Comparison of ENCODE assay signal across 27 cellular contexts in genomic region chr9:98230789-98231188, GRCh38. TPM values are rescaled to one million over a fixed set of nuclear protein-coding genes. Genes with fewer than 3 reads are reported as not detected.
DNase-seq lines count a peak whose midpoint lies in the region; ATAC-seq, FAIRE-seq and TF ChIP-seq lines count a peak whose summit lies in the region.
"Had no signal": no experiment of that assay in that cellular context is flagged by ENCODE, and none has a peak within 500 bp of the region (broad histone marks: within the 10 kb centered on the region; RNA-seq: fewer than 3 reads in every experiment).

No MANE protein-coding gene starts in this region.

- TF ChIP-seq POLR2A in A549 (IDR thresholded peaks at IDR 0.05; ENCODE audit: low read length): no peak

- H3K36me3 Mint-ChIP-seq in endodermal cell (ENCODE audit: low read depth): peaks cover 53% of the 10 kb centered on the region
- peaks cover 12% of the 10 kb centered on the region for H3K36me3 Mint-ChIP-seq in Calu3 (ENCODE audit: insufficient read depth, unreplicated experiment)

- H3K4me3 ChIP-seq in A549: no peak overlapping the region
- H3K4me3 ChIP-seq in endodermal cell (ENCODE audit: low read length): no peak overlapping the region
- no peak overlapping the region for H3K4me3 ChIP-seq in osteoblast (ENCODE audit: insufficient read depth, low read length)
- H3K4me3 ChIP-seq: ascending aorta, esophagus squamous epithelium, GM23248, skin epidermis had no signal

- no peaks in the 10 kb centered on the region for H3K4me1 Mint-ChIP-seq in endodermal cell
- H3K4me1 Mint-ChIP-seq in Calu3 (ENCODE audit: low read depth, unreplicated experiment): peaks cover 9% of the 10 kb centered on the region
- H3K4me1 Mint-ChIP-seq: activated naive CD4-positive, alpha-beta T cell treated with anti-CD3 and anti-CD28 coated beads, Interleukin-2, amount 10 ng/mL, durations not matched to agents 7 days and 5 days had no signal

- H3K36me3 ChIP-seq in endodermal cell (ENCODE audit: control insufficient read depth, insufficient read depth, low read length) (peaks cover 18% of the 10 kb centered on the region), osteoblast (ENCODE audit: insufficient read depth, low read length) (peaks cover 87% of the 10 kb centered on the region)

- H3K27me3 Mint-ChIP-seq in endodermal cell (ENCODE audit: insufficient read depth) (no peaks in the 10 kb centered on the region), Calu3 (ENCODE audit: unreplicated experiment) (no peaks in the 10 kb centered on the region)
- H3K27me3 Mint-ChIP-seq: activated naive CD4-positive, alpha-beta T cell treated with anti-CD3 and anti-CD28 coated beads, Interleukin-2, amount 10 ng/mL, durations not matched to agents 7 days and 5 days had no signal

- H3K79me2 ChIP-seq in osteoblast (ENCODE audit: insufficient read depth, low read length): peaks cover 31% of the 10 kb centered on the region

- no peak for FAIRE-seq in A549 (lab: Jason Lieb, UNC)

- no peak for TF ChIP-seq RAD21 in A549 (conservative IDR thresholded peaks at IDR 0.05 in 1 of 2, IDR thresholded peaks at IDR 0.05 in 1 of 2)

- TF ChIP-seq EP300 in A549 (IDR thresholded peaks at IDR 0.05): no peak

- CTCF ChIA-PET in A549 (lab: Yijun Ruan, JAX): interaction anchor here (2.7 to 2.8 kb wide), 2 partner anchors 11 to 12 kb away, joined by 6 to 7 read pairs; no protein-coding TSS in a partner anchor
- CTCF ChIA-PET in Calu3 (lab: Charles Lee): no interaction called here

- H3K9ac ChIP-seq in endodermal cell (ENCODE audit: extremely low read depth, low read length, poor library complexity, severe bottlenecking): no peak overlapping the region

- ATAC-seq in A549 (no peak), GM21717 (IDR thresholded peaks at IDR 0.05; ENCODE audit: unreplicated experiment) (no peak), HG02798 (IDR thresholded peaks at IDR 0.05; ENCODE audit: poor library complexity, unreplicated experiment) (no peak)
- ATAC-seq: activated T-cell treated with anti-CD3 and anti-CD28 coated beads, Interleukin-2, amount 50 U/mL, for 72 hours had no signal

- POLR2A ChIA-PET in A549 (lab: Yijun Ruan, JAX): no interaction called here

- H3K27ac ChIP-seq in A549: peak overlapping the region; percentile 56 to 76; a peak in 4 of 6 replicates
- no peak overlapping the region for H3K27ac ChIP-seq in endodermal cell (ENCODE audit: low read depth, low read length)
- H3K27ac ChIP-seq in osteoblast (ENCODE audit: low read depth, low read length): peak overlapping the region; percentile 44
- H3K27ac ChIP-seq: ascending aorta, skin epidermis had no signal

- H3K4me3 Mint-ChIP-seq in endodermal cell: no peak overlapping the region
- no peak overlapping the region for H3K4me3 Mint-ChIP-seq in Calu3 (ENCODE audit: low read depth, unreplicated experiment)
- H3K4me3 Mint-ChIP-seq: activated naive CD4-positive, alpha-beta T cell treated with anti-CD3 and anti-CD28 coated beads, Interleukin-2, amount 10 ng/mL, durations not matched to agents 7 days and 5 days; activated T-cell treated with anti-CD3 and anti-CD28 coated beads, Interleukin-2, amount 50 U/mL, for 72 hours; neural crest cell; T-helper 2 cell treated with Interferon-gamma antibody and Interleukin-4, amounts not matched to agents 5 μg/mL and 100 μg/mL, for 36 hours had no signal

- H3K27ac Mint-ChIP-seq in endodermal cell (peak overlapping the region; percentile 62), Calu3 (ENCODE audit: unreplicated experiment) (no peak overlapping the region)
- H3K27ac Mint-ChIP-seq: activated naive CD4-positive, alpha-beta T cell treated with anti-CD3 and anti-CD28 coated beads, Interleukin-2, amount 10 ng/mL, durations not matched to agents 7 days and 5 days; activated T-cell treated with anti-CD3 and anti-CD28 coated beads, Interleukin-2, amount 50 U/mL, for 72 hours; T-helper 2 cell treated with Interferon-gamma antibody and Interleukin-4, amounts not matched to agents 5 μg/mL and 100 μg/mL, for 36 hours had no signal

- TF ChIP-seq CTCF in A549 (IDR thresholded peaks at IDR 0.05) (no peak), endodermal cell (conservative IDR thresholded peaks at IDR 0.05) (no peak), osteoblast (IDR thresholded peaks at IDR 0.05; ENCODE audit: extremely low read depth, low read depth, low read length) (no peak), Calu3 (IDR thresholded peaks at IDR 0.05; ENCODE audit: unreplicated experiment) (no peak)

- H3K4me2 ChIP-seq in A549 (peak overlapping the region; percentile 24; the same call in 1 of the 3 replicates), osteoblast (ENCODE audit: insufficient read depth, low read length) (no peak overlapping the region)

- H3K4me1 ChIP-seq in A549 (peaks cover 69% of the 10 kb centered on the region), endodermal cell (ENCODE audit: control insufficient read depth, insufficient read depth, low read length) (no peaks in the 10 kb centered on the region), osteoblast (ENCODE audit: insufficient read depth, low read length) (peaks cover 22% of the 10 kb centered on the region)
- H3K4me1 ChIP-seq: ascending aorta had no signal

- no peaks in the 10 kb centered on the region for H3K9me3 ChIP-seq in A549
- H3K9me3 ChIP-seq in endodermal cell (ENCODE audit: control insufficient read depth, low read length): no peaks in the 10 kb centered on the region
- H3K9me3 ChIP-seq in osteoblast (ENCODE audit: low read depth, low read length): no peaks in the 10 kb centered on the region
- H3K9me3 ChIP-seq: ascending aorta, esophagus squamous epithelium had no signal

- DNase-seq in A549 (ENCODE audit: low read depth in 1 of 2, low spot score in 1 of 2) (no peak), NCI-H69 (lab: John Stamatoyannopoulos, UW) (peak; percentile 28), endodermal cell (no peak), osteoblast (ENCODE audit: insufficient read length, low spot score, missing footprints) (no peak), Calu3 (no peak), hypothalamus (lab: John Stamatoyannopoulos, UW) (no peak)
- DNase-seq: ACHN; activated CD4-positive, alpha-beta T cell treated with anti-CD3 and anti-CD28 coated beads for 1 hour; activated naive CD4-positive, alpha-beta T cell treated with anti-CD3 and anti-CD28 coated beads, Interleukin-2, amount 10 ng/mL, durations not matched to agents 7 days and 5 days; activated T-cell treated with anti-CD3 and anti-CD28 coated beads, Interleukin-2, amount 50 U/mL, for 72 hours; C1 segment of cervical spinal cord; central memory CD4-positive, alpha-beta T cell; DMS153; esophagus squamous epithelium; GF-D8; GM23248; KBM-7; kidney glomerular epithelial cell; NCI-H187 treated with DMSO at 0.1 percent for 48 hours; NCI-H2227 treated with DMSO at 0.1 percent for 48 hours; stimulated activated CD4-positive, alpha-beta T cell treated with anti-CD3 and anti-CD28 coated beads, Interleukin-2, amount 100 ng/mL, for 48 hours had no signal

- BruUV-seq in Calu3 (replicated peaks; lab: Mats Ljungman, UMichigan): no TSS peak

- H3K9me3 Mint-ChIP-seq in endodermal cell: no peaks in the 10 kb centered on the region
- no peaks in the 10 kb centered on the region for H3K9me3 Mint-ChIP-seq in Calu3 (ENCODE audit: low read depth, unreplicated experiment)
- H3K9me3 Mint-ChIP-seq: activated naive CD4-positive, alpha-beta T cell treated with anti-CD3 and anti-CD28 coated beads, Interleukin-2, amount 10 ng/mL, durations not matched to agents 7 days and 5 days; activated T-cell treated with anti-CD3 and anti-CD28 coated beads, Interleukin-2, amount 50 U/mL, for 72 hours; neural crest cell; T-helper 2 cell treated with Interferon-gamma antibody and Interleukin-4, amounts not matched to agents 5 μg/mL and 100 μg/mL, for 36 hours had no signal

- no peak overlapping the region for H2AFZ ChIP-seq in osteoblast (ENCODE audit: low read length)
- H2AFZ ChIP-seq: GM23248 had no signal

- H4K20me1 ChIP-seq in osteoblast (ENCODE audit: insufficient read depth, low read length): no peaks in the 10 kb centered on the region

- 78% methylated on average over 6 of the region's 6 CpGs for WGBS in A549 (ENCODE audit: missing lambda C conversion rate)
- WGBS in endodermal cell (ENCODE audit: insufficient coverage in 1 of 2, insufficient read length in 1 of 2), 2 experiments: 95 to 98% methylated on average over 6 of the region's 6 CpGs

- intact Hi-C loops in Calu3 (cut with micrococcal nuclease; ENCODE audit: unreplicated experiment): no loop called here

- H3K27me3 ChIP-seq in endodermal cell (ENCODE audit: control insufficient read depth, insufficient read depth, low read length, poor library complexity, severe bottlenecking): no peaks in the 10 kb centered on the region
- H3K27me3 ChIP-seq in osteoblast (ENCODE audit: insufficient read depth, low read length): no peaks in the 10 kb centered on the region
- H3K27me3 ChIP-seq: ascending aorta, esophagus squamous epithelium had no signal

TF ChIP-seq in A549, 52 proteins besides CTCF, POLR2A, EP300 and RAD21 (continues in another document):
- no peak for TF ChIP-seq HOXA7 (CRISPR knock-in tag; IDR thresholded peaks at IDR 0.05)
- no peak for TF ChIP-seq SMC3 (IDR thresholded peaks at IDR 0.05)

RNA-seq across cellular contexts. Expression of gene TBC1D2, which starts 24.7 kb away (rescaled TPM):
- polyA plus RNA-seq in A549 (2011; rRNA removed) (3.3 and 4.1 TPM in 2 replicates), A549 (2017; fragmentation: RNase III; extraction: RNeasy Plus Mini Kit Qiagen cat#74134 plus additional on column Dnase treatment) (6.5 to 7.5 TPM (median 7.3 TPM) in 3 replicates)
- polyA plus RNA-seq in A549 (2012; cell fraction: cytosol; rRNA removed): 4.1 and 4.6 TPM in 2 replicates
- polyA plus RNA-seq in A549 (2012; cell fraction: nucleus; rRNA removed): 11.3 and 11.9 TPM in 2 replicates
- polyA minus RNA-seq in A549 (2011; rRNA and poly(A)+ RNA removed): 5.4 and 6.4 TPM in 2 replicates
- total RNA-seq in endodermal cell (10 to 100 TPM in 1 of 2 donors, 1 to 10 TPM in 1; 8.1 to 10.4 TPM), osteoblast (114 and 128 TPM in 2 replicates), Calu3 (2022) (8.3 TPM in 2 replicates)
- polyA plus RNA-seq in endodermal cell (2013, experiment 1 of 2): 2.2 TPM
- 2.4 TPM for polyA plus RNA-seq in endodermal cell (2013, experiment 2 of 2)

RNA-seq across cellular contexts. Expression of gene CORO2A, which starts 38.4 kb away (rescaled TPM):
- polyA plus RNA-seq in A549 (2011; rRNA removed) (2.0 and 3.1 TPM in 2 replicates), A549 (2017; fragmentation: RNase III; extraction: RNeasy Plus Mini Kit Qiagen cat#74134 plus additional on column Dnase treatment) (0.42 to 0.50 TPM (median 0.49 TPM) in 3 replicates)
- 0.42 and 0.53 TPM in 2 replicates for polyA plus RNA-seq in A549 (2012; cell fraction: cytosol; rRNA removed)
- 0.29 and 0.31 TPM in 2 replicates for polyA plus RNA-seq in A549 (2012; cell fraction: nucleus; rRNA removed)
- 2.4 and 4.8 TPM in 2 replicates for polyA minus RNA-seq in A549 (2011; rRNA and poly(A)+ RNA removed)
- total RNA-seq in endodermal cell (10 to 100 TPM; 21.0 to 22.8 TPM), osteoblast (0.29 and 0.72 TPM in 2 replicates), Calu3 (2022) (24.3 and 30.6 TPM in 2 replicates)
- 10.1 TPM for polyA plus RNA-seq in endodermal cell (2013, experiment 1 of 2)
- 10.4 TPM for polyA plus RNA-seq in endodermal cell (2013, experiment 2 of 2)

Comparison
In these comparisons a context has a peak if more than half of its experiments do, and no peak if none do; other contexts are left out.
1. RNA of gene TBC1D2, which starts 24.7 kb away (total RNA-seq): 114 to 128 TPM in osteoblast; 8.1 to 10.4 TPM in endodermal cell and 8.3 TPM in Calu3; every median in the first group is over 10 times any median in the second.
2. RNA of gene CORO2A, which starts 38.4 kb away (total RNA-seq): 24.3 to 30.6 TPM in Calu3 and 21.0 to 22.8 TPM in endodermal cell; 0.29 to 0.72 TPM in osteoblast; every median in the first group is over 10 times any median in the second.